In the genomic region with DNA sequence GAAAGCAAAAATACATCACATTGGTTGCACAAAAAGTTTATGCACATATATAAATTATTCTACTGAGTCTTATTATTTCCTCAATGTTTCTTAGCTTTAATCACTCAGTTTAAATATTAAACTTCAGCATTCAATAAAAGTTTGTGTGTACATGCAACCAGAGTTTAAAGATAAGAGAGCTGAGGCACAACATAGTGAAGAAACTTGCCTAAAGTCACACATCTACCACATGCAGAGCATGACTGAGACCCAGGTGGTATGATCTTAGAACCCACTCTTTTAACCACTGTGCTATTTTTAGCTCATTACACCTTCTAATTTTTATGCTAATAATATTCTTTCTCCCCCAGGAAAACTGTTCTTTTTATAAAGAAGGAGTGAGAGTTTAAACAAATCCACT, we compare ENCODE assay signal across 32 cellular contexts.
"Had no signal": no experiment of that assay in that cellular context is flagged by ENCODE, and none has a peak within 500 bp of the region (broad histone marks: within the 10 kb centered on the region; RNA-seq: fewer than 3 reads in every experiment).

No MANE protein-coding gene starts in this region.

- H3K36me3 ChIP-seq: adrenal gland, esophagus muscularis mucosa, gastrocnemius medialis had no signal

- DNase-seq: activated CD4-positive, alpha-beta memory T cell treated with anti-CD3 and anti-CD28 coated beads for 36 hours; activated CD4-positive, alpha-beta T cell treated with anti-CD3 and anti-CD28 coated beads for 36 hours; activated CD4-positive, alpha-beta T cell treated with anti-CD3 and anti-CD28 coated beads, Interleukin-2, amount 10 ng/mL, durations not matched to agents 24 days and 14 days; activated CD4-positive, CD25-positive, alpha-beta regulatory T cell; activated CD4-positive, CD25-positive, alpha-beta regulatory T cell treated with anti-CD3 and anti-CD28 coated beads, Interleukin-2, amount 50 U/mL, for 72 hours; activated CD8-positive, alpha-beta memory T cell treated with anti-CD3 and anti-CD28 coated beads, Interleukin-2, amount 10 ng/mL, durations not matched to agents 7 days and 5 days; activated CD8-positive, alpha-beta memory T cell treated with anti-CD3 and anti-CD28 coated beads, Interleukin-2, amount 50 U/mL, for 4 hours; activated CD8-positive, alpha-beta T cell treated with anti-CD3 and anti-CD28 coated beads, Interleukin-2, amount 10 ng/mL, durations not matched to agents 7 days and 5 days; activated effector memory CD4-positive, alpha-beta T cell treated with Interleukin-2 at 50 U/mL for 16 hours; activated gamma-delta T cell treated with Interleukin-2 at 50 U/mL for 16 hours; activated naive CD4-positive, alpha-beta T cell treated with anti-CD3 and anti-CD28 coated beads, Interleukin-2, amount 50 U/mL, for 16 hours; activated naive CD4-positive, alpha-beta T cell treated with Interleukin-2 at 50 U/mL for 16 hours; activated naive CD8-positive, alpha-beta T cell treated with anti-CD3 and anti-CD28 coated beads for 36 hours; activated naive CD8-positive, alpha-beta T cell treated with anti-CD3 and anti-CD28 coated beads, Interleukin-2, amount 50 U/mL, for 24 hours; activated T-cell treated with anti-CD3 and anti-CD28 coated beads, Interleukin-2, amount 50 U/mL, for 1 hour; activated T-cell treated with anti-CD3 and anti-CD28 coated beads, Interleukin-2, amount 50 U/mL, for 48 hours; adrenal gland; amygdala; aorta; body of pancreas; caudate nucleus; cortex of kidney; dermis blood vessel endothelial cell; effector CD4-positive, alpha-beta T cell; effector memory CD8-positive, alpha-beta T cell; erythroblast; foreskin keratinocyte; gastrocnemius medialis; glutamatergic neuron; T-helper 2 cell had no signal

- H3K27me3 ChIP-seq: adrenal gland, body of pancreas, esophagus muscularis mucosa, foreskin keratinocyte, gastrocnemius medialis had no signal

- ATAC-seq: activated CD4-positive, alpha-beta T cell treated with anti-CD3 and anti-CD28 coated beads for 36 hours; activated CD8-positive, alpha-beta memory T cell treated with anti-CD3 and anti-CD28 coated beads, Interleukin-2, amount 10 ng/mL, durations not matched to agents 7 days and 5 days; activated CD8-positive, alpha-beta T cell treated with anti-CD3 and anti-CD28 coated beads, Interleukin-2, amount 10 ng/mL, durations not matched to agents 7 days and 5 days; activated naive CD8-positive, alpha-beta T cell treated with anti-CD3 and anti-CD28 coated beads, Interleukin-2, amount 50 U/mL, for 24 hours; body of pancreas; effector memory CD8-positive, alpha-beta T cell; foreskin keratinocyte; gastrocnemius medialis had no signal

- H3K4me1 Mint-ChIP-seq: activated CD4-positive, alpha-beta T cell treated with anti-CD3 and anti-CD28 coated beads for 36 hours; activated CD4-positive, alpha-beta T cell treated with anti-CD3 and anti-CD28 coated beads, Interleukin-2, amount 10 ng/mL, durations not matched to agents 24 days and 14 days; activated CD8-positive, alpha-beta memory T cell treated with anti-CD3 and anti-CD28 coated beads, Interleukin-2, amount 10 ng/mL, durations not matched to agents 7 days and 5 days; activated naive CD8-positive, alpha-beta T cell treated with anti-CD3 and anti-CD28 coated beads for 36 hours; activated naive CD8-positive, alpha-beta T cell treated with anti-CD3 and anti-CD28 coated beads, Interleukin-2, amount 50 U/mL, for 24 hours had no signal

- H3K36me3 Mint-ChIP-seq: activated CD4-positive, alpha-beta memory T cell treated with anti-CD3 and anti-CD28 coated beads for 36 hours; activated CD8-positive, alpha-beta memory T cell treated with anti-CD3 and anti-CD28 coated beads, Interleukin-2, amount 10 ng/mL, durations not matched to agents 7 days and 5 days; activated naive CD8-positive, alpha-beta T cell treated with anti-CD3 and anti-CD28 coated beads for 36 hours had no signal

- H3K27ac Mint-ChIP-seq: activated CD4-positive, alpha-beta memory T cell treated with anti-CD3 and anti-CD28 coated beads for 36 hours; activated CD4-positive, alpha-beta T cell treated with anti-CD3 and anti-CD28 coated beads for 36 hours; activated CD4-positive, alpha-beta T cell treated with anti-CD3 and anti-CD28 coated beads, Interleukin-2, amount 10 ng/mL, durations not matched to agents 24 days and 14 days; activated CD8-positive, alpha-beta memory T cell treated with anti-CD3 and anti-CD28 coated beads, Interleukin-2, amount 10 ng/mL, durations not matched to agents 7 days and 5 days; activated CD8-positive, alpha-beta T cell treated with anti-CD3 and anti-CD28 coated beads, Interleukin-2, amount 10 ng/mL, durations not matched to agents 7 days and 5 days; activated naive CD8-positive, alpha-beta T cell treated with anti-CD3 and anti-CD28 coated beads for 36 hours; activated naive CD8-positive, alpha-beta T cell treated with anti-CD3 and anti-CD28 coated beads, Interleukin-2, amount 50 U/mL, for 24 hours; effector memory CD8-positive, alpha-beta T cell had no signal

- H3K4me3 Mint-ChIP-seq: activated CD4-positive, alpha-beta memory T cell treated with anti-CD3 and anti-CD28 coated beads for 36 hours; activated CD4-positive, alpha-beta T cell treated with anti-CD3 and anti-CD28 coated beads for 36 hours; activated CD4-positive, alpha-beta T cell treated with anti-CD3 and anti-CD28 coated beads, Interleukin-2, amount 10 ng/mL, durations not matched to agents 24 days and 14 days; activated CD8-positive, alpha-beta memory T cell treated with anti-CD3 and anti-CD28 coated beads, Interleukin-2, amount 10 ng/mL, durations not matched to agents 7 days and 5 days; activated CD8-positive, alpha-beta T cell treated with anti-CD3 and anti-CD28 coated beads, Interleukin-2, amount 10 ng/mL, durations not matched to agents 7 days and 5 days; activated naive CD8-positive, alpha-beta T cell treated with anti-CD3 and anti-CD28 coated beads for 36 hours; activated naive CD8-positive, alpha-beta T cell treated with anti-CD3 and anti-CD28 coated beads, Interleukin-2, amount 50 U/mL, for 24 hours; effector memory CD8-positive, alpha-beta T cell had no signal

- H3K9me3 Mint-ChIP-seq: activated CD4-positive, alpha-beta memory T cell treated with anti-CD3 and anti-CD28 coated beads for 36 hours; activated CD4-positive, alpha-beta T cell treated with anti-CD3 and anti-CD28 coated beads, Interleukin-2, amount 10 ng/mL, durations not matched to agents 24 days and 14 days; activated naive CD8-positive, alpha-beta T cell treated with anti-CD3 and anti-CD28 coated beads for 36 hours; activated naive CD8-positive, alpha-beta T cell treated with anti-CD3 and anti-CD28 coated beads, Interleukin-2, amount 50 U/mL, for 24 hours; effector memory CD8-positive, alpha-beta T cell had no signal

- H3K9me3 ChIP-seq: adrenal gland, body of pancreas, esophagus muscularis mucosa, gastrocnemius medialis had no signal

- H3K27me3 Mint-ChIP-seq: activated CD4-positive, alpha-beta memory T cell treated with anti-CD3 and anti-CD28 coated beads for 36 hours; activated CD4-positive, alpha-beta T cell treated with anti-CD3 and anti-CD28 coated beads for 36 hours; activated CD4-positive, alpha-beta T cell treated with anti-CD3 and anti-CD28 coated beads, Interleukin-2, amount 10 ng/mL, durations not matched to agents 24 days and 14 days; activated naive CD8-positive, alpha-beta T cell treated with anti-CD3 and anti-CD28 coated beads for 36 hours had no signal

- H3K4me1 ChIP-seq: adrenal gland, foreskin keratinocyte, gastrocnemius medialis had no signal

- FAIRE-seq: colon had no signal

- H3K27ac ChIP-seq: adrenal gland, body of pancreas, esophagus muscularis mucosa, foreskin keratinocyte, gastrocnemius medialis had no signal

- H3K4me3 ChIP-seq: adrenal gland, body of pancreas, esophagus muscularis mucosa, gastrocnemius medialis had no signal
